8 cellular contexts compared by ENCODE assay signal in genomic region chr1:244231572-244232315, GRCh38.
DNase-seq lines count a peak whose midpoint lies in the region; ATAC-seq lines count a peak whose summit lies in the region.

No MANE protein-coding gene starts in this region.

- no peaks in the 10 kb centered on the region for H3K36me3 ChIP-seq in ACC112 (ENCODE audit: insufficient read depth, low read length)

- no peaks in the 10 kb centered on the region for H3K79me2 ChIP-seq in ACC112 (ENCODE audit: control insufficient read depth, insufficient read depth, low read length, unreplicated experiment)

- H3K4me3 ChIP-seq in ACC112 (ENCODE audit: low read depth, low read length): peak overlapping the region; percentile 47

- DNase-seq in LHCN-M2 (ENCODE audit: low read depth) (peak; percentile 67), SW480 (ENCODE audit: low spot score) (peak; percentile 46), kidney tubule cell (ENCODE audit: low spot score) (peak; percentile 57)
- no peak for DNase-seq in stimulated activated CD4-positive, alpha-beta T cell treated with anti-CD3 and anti-CD28 coated beads, Interleukin-12 subunit alpha, Interleukin-12 subunit beta, amount 100 ng/mL, for 4 hours
- no peak for DNase-seq in activated T-cell treated with anti-CD3 and anti-CD28 coated beads, Interleukin-2, amount 50 U/mL, for 1 hour

- peaks cover 3% of the 10 kb centered on the region for H3K4me1 ChIP-seq in ACC112 (ENCODE audit: control insufficient read depth, insufficient read depth, low read length, unreplicated experiment)

- H2AFZ ChIP-seq in ACC112 (ENCODE audit: low read length, unreplicated experiment): peak overlapping the region; percentile 33

- ATAC-seq in GM18502 (IDR thresholded peaks at IDR 0.05; ENCODE audit: poor library complexity, unreplicated experiment): no peak
- no peak for ATAC-seq in HG02678 (IDR thresholded peaks at IDR 0.05; ENCODE audit: unreplicated experiment)

- peaks cover 14% of the 10 kb centered on the region; the same call in 1 of the 2 replicates for H3K27me3 ChIP-seq in ACC112 (ENCODE audit: insufficient read depth, low read length)

- H3K27ac ChIP-seq in ACC112 (ENCODE audit: low read depth, low read length): no peak overlapping the region

Comparison
In these comparisons a context has a peak if more than half of its experiments do, and no peak if none do; other contexts are left out.
1. DNase-seq: peak in LHCN-M2 (single experiment), SW480 (single experiment) and kidney tubule cell (single experiment); none in stimulated activated CD4-positive, alpha-beta T cell treated with anti-CD3 and anti-CD28 coated beads, Interleukin-12 subunit alpha, Interleukin-12 subunit beta, amount 100 ng/mL, for 4 hours (single experiment) and activated T-cell treated with anti-CD3 and anti-CD28 coated beads, Interleukin-2, amount 50 U/mL, for 1 hour (single experiment).